ENCODE assay signal across 1 cellular context in genomic region chr5:36241636-36242533, GRCh38.
TF ChIP-seq lines count a peak whose summit lies in the region.

Gene NADK2, minus strand, starts transcription at chr5:36241925. Its CDS starts 127 bp downstream, at chr5:36241798.

TF ChIP-seq in A549, 52 proteins besides CTCF, POLR2A, EP300 and RAD21 (continued from another document):
- TF ChIP-seq BCL3 (IDR thresholded peaks at IDR 0.05) (peak; percentile 80; the same call in 2 of the 3 replicates), E2F6 (IDR thresholded peaks at IDR 0.05; ENCODE audit: borderline replicate concordance, low read depth) (peak; percentile 99), NFE2L2 (conservative IDR thresholded peaks at IDR 0.05; ENCODE audit: low read length) (no peak), FOSB (CRISPR knock-in tag; IDR thresholded peaks at IDR 0.05) (no peak), EHMT2 (IDR thresholded peaks at IDR 0.05; ENCODE audit: low read depth) (no peak), BHLHE40 (IDR thresholded peaks at IDR 0.05; ENCODE audit: low read depth, low read length) (no peak), USF2 (IDR thresholded peaks at IDR 0.05) (peak; percentile 68)
TF ChIP-seq in A549: peak in this region for 16.
